2 cellular contexts compared by ENCODE assay signal in genomic region chr2:47029737-47030524, GRCh38.
TF ChIP-seq lines count a peak whose summit lies in the region.

No MANE protein-coding gene starts in this region.

TF ChIP-seq in HEK293, 187 proteins besides CTCF, POLR2A, EP300 and RAD21 (continued from another document):
- TF ChIP-seq PRDM10 (tag by site-specific recombination; IDR thresholded peaks at IDR 0.05) = peak; percentile 62

TF ChIP-seq in GM23338, 12 proteins besides CTCF, POLR2A, EP300 and RAD21:
- no peak for TF ChIP-seq ZNF462 (CRISPR knock-in tag; IDR thresholded peaks at IDR 0.05)
- TF ChIP-seq ETS1 (IDR thresholded peaks at IDR 0.05) = no peak
- TF ChIP-seq POLR2AphosphoS5 (IDR thresholded peaks at IDR 0.05; ENCODE audit: low read depth) = no peak
- no peak for TF ChIP-seq NANOG (IDR thresholded peaks at IDR 0.05; ENCODE audit: borderline replicate concordance)
- TF ChIP-seq REST (IDR thresholded peaks at IDR 0.05; ENCODE audit: unreplicated experiment) = no peak
- TF ChIP-seq ZNF331 (CRISPR knock-in tag; IDR thresholded peaks at IDR 0.05; ENCODE audit: low read depth) = no peak
- no peak for TF ChIP-seq CREB1 (CRISPR knock-in tag; IDR thresholded peaks at IDR 0.05; ENCODE audit: low read depth)
- TF ChIP-seq EZH2 (IDR thresholded peaks at IDR 0.05; ENCODE audit: low read depth, unreplicated experiment) = no peak
- TF ChIP-seq EZH2phosphoT487 (IDR thresholded peaks at IDR 0.05; ENCODE audit: unreplicated experiment) = no peak
- TF ChIP-seq STAT1 (IDR thresholded peaks at IDR 0.05; ENCODE audit: unreplicated experiment) = no peak
- TF ChIP-seq JUNB (IDR thresholded peaks at IDR 0.05; ENCODE audit: unreplicated experiment) = no peak
- no peak for TF ChIP-seq ZNF114 (CRISPR knock-in tag; IDR thresholded peaks at IDR 0.05)
